ENCODE assay signal across 9 cellular contexts in the genomic region with DNA sequence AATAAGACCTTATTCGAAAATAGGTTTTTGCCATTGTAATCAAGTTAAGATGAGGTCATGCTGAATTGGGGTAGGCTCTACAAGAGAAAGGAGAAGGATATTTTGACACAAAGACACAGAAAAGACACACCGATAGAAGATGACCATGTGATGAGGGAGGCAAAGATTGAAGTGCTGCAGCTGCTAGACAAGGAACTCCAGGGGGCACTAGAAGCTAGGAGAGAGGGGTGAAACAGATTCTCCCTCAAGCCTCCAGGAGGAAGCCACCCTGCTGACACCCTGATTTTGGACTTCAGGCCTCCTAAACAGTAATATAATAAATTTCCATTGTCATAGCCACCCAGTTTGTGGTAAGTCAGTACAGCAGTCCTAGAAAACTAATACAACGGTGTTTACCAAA.
DNase-seq lines count a peak whose midpoint lies in the region; ATAC-seq and TF ChIP-seq lines count a peak whose summit lies in the region.
"Had no signal": no experiment of that assay in that cellular context is flagged by ENCODE, and none has a peak within 500 bp of the region (broad histone marks: within the 10 kb centered on the region; RNA-seq: fewer than 3 reads in every experiment).

No MANE protein-coding gene starts in this region.

- H3K4me1 Mint-ChIP-seq in HFFc6 (ENCODE audit: low read depth), result peaks cover 7% of the 10 kb centered on the region; the same call in 1 of the 2 replicates
- H3K4me1 Mint-ChIP-seq: activated naive CD8-positive, alpha-beta T cell treated with anti-CD3 and anti-CD28 coated beads, Interleukin-2, amount 50 U/mL, for 24 hours had no signal

- no peak overlapping the region for H3K27ac ChIP-seq in upper lobe of right lung

- ATAC-seq in upper lobe of right lung (no peak), HG03175 (IDR thresholded peaks at IDR 0.05; ENCODE audit: unreplicated experiment) (no peak), Right ventricle myocardium superior (ENCODE audit: poor library complexity) (no peak)
- ATAC-seq: activated naive CD8-positive, alpha-beta T cell treated with anti-CD3 and anti-CD28 coated beads, Interleukin-2, amount 50 U/mL, for 24 hours had no signal

- H3K36me3 ChIP-seq in upper lobe of right lung, result no peaks in the 10 kb centered on the region

- DNase-seq in EL (peak; percentile 46), HFFc6 (no peak), RKO (ENCODE audit: low spot score) (peak; percentile 56), iPS-NIHi11 (ENCODE audit: low spot score) (peak; percentile 19), upper lobe of right lung (no peak), AG08396 (ENCODE audit: low spot score) (no peak), Right ventricle myocardium superior (no peak)
- DNase-seq: activated naive CD8-positive, alpha-beta T cell treated with anti-CD3 and anti-CD28 coated beads, Interleukin-2, amount 50 U/mL, for 24 hours had no signal

- intact Hi-C loops in upper lobe of right lung (cut with DNase I) (no loop called here), Right ventricle myocardium superior (cut with DNase I) (no loop called here)

- H3K9me3 Mint-ChIP-seq in HFFc6, result peaks cover 4% of the 10 kb centered on the region; the same call in 1 of the 2 replicates
- H3K9me3 Mint-ChIP-seq: activated naive CD8-positive, alpha-beta T cell treated with anti-CD3 and anti-CD28 coated beads, Interleukin-2, amount 50 U/mL, for 24 hours had no signal

- no peak overlapping the region for H3K4me3 ChIP-seq in upper lobe of right lung

- H3K4me1 ChIP-seq in upper lobe of right lung, result no peaks in the 10 kb centered on the region

- H3K27ac Mint-ChIP-seq in HFFc6, result no peak overlapping the region
- H3K27ac Mint-ChIP-seq: activated naive CD8-positive, alpha-beta T cell treated with anti-CD3 and anti-CD28 coated beads, Interleukin-2, amount 50 U/mL, for 24 hours had no signal

- TF ChIP-seq CTCF in HFFc6 (IDR thresholded peaks at IDR 0.05) (peak; percentile 33; the same call in 1 of the 2 replicates), upper lobe of right lung (IDR thresholded peaks at IDR 0.05) (no peak)

- H3K9me3 ChIP-seq in upper lobe of right lung, result no peaks in the 10 kb centered on the region

- H3K27me3 Mint-ChIP-seq in HFFc6 (ENCODE audit: insufficient read depth), result no peaks in the 10 kb centered on the region
- H3K27me3 Mint-ChIP-seq: activated naive CD8-positive, alpha-beta T cell treated with anti-CD3 and anti-CD28 coated beads, Interleukin-2, amount 50 U/mL, for 24 hours had no signal

- no peaks in the 10 kb centered on the region for H3K27me3 ChIP-seq in upper lobe of right lung

- H3K4me3 Mint-ChIP-seq in HFFc6, result no peak overlapping the region
- H3K4me3 Mint-ChIP-seq: activated naive CD8-positive, alpha-beta T cell treated with anti-CD3 and anti-CD28 coated beads, Interleukin-2, amount 50 U/mL, for 24 hours had no signal

- H3K36me3 Mint-ChIP-seq in HFFc6 (ENCODE audit: low read depth), result no peaks in the 10 kb centered on the region

Comparison
In these comparisons a context has a peak if more than half of its experiments do, and no peak if none do; other contexts are left out.
1. DNase-seq: peak in EL (single experiment), RKO (single experiment) and iPS-NIHi11 (single experiment); none in HFFc6 (single experiment), upper lobe of right lung (single experiment), AG08396 (single experiment) and Right ventricle myocardium superior (single experiment).